12 cellular contexts compared by ENCODE assay signal in genomic region chr5:157354825-157355224, GRCh38.
A peak's percentile ranks its signal among the peaks of the same experiment; 100 is the strongest.
DNase-seq lines count a peak whose midpoint lies in the region; ATAC-seq, FAIRE-seq and TF ChIP-seq lines count a peak whose summit lies in the region.
"Had no signal": no experiment of that assay in that cellular context is flagged by ENCODE, and none has a peak within 500 bp of the region (broad histone marks: within the 10 kb centered on the region; RNA-seq: fewer than 3 reads in every experiment).

No MANE protein-coding gene starts in this region.

- ATAC-seq in HG02571 (IDR thresholded peaks at IDR 0.05; ENCODE audit: unreplicated experiment), result no peak
- ATAC-seq: lower lobe of right lung had no signal

- TF ChIP-seq CTCF in astrocyte (IDR thresholded peaks at IDR 0.05; ENCODE audit: insufficient read depth, low read depth, low read length), result peak; percentile 28

- DNase-seq in DMS 273 (lab: John Stamatoyannopoulos, UW; ENCODE audit: unreplicated experiment), result peak; percentile 7
- DNase-seq in DMS 273 treated with DMSO at 0.1 percent for 48 hours (lab: John Stamatoyannopoulos, UW), result no peak
- DNase-seq in HT-29 (ENCODE audit: low spot score), result peak; percentile 26
- DNase-seq in astrocyte (ENCODE audit: low read depth), result no peak
- DNase-seq in mesenchymal stem cell, result peak; percentile 15
- no peak for DNase-seq in anterior cingulate cortex (lab: John Stamatoyannopoulos, UW)
- DNase-seq in ureter (ENCODE audit: low spot score), result no peak
- DNase-seq: activated effector memory CD4-positive, alpha-beta T cell treated with Interleukin-2 at 50 U/mL for 16 hours; lower lobe of right lung; NCI-H2171 treated with DMSO at 0.1 percent for 48 hours had no signal

- no peaks in the 10 kb centered on the region for H3K27me3 ChIP-seq in astrocyte (ENCODE audit: insufficient read depth, low read length)
- no peaks in the 10 kb centered on the region for H3K27me3 ChIP-seq in mesenchymal stem cell (ENCODE audit: control insufficient read depth in 1 of 2, insufficient read depth in 1 of 2, low read length in 2 of 2)

- no peak overlapping the region for H3K4ac ChIP-seq in mesenchymal stem cell (ENCODE audit: low read depth in 1 of 2, low read length in 2 of 2)

- no peak overlapping the region for H4K91ac ChIP-seq in mesenchymal stem cell (ENCODE audit: low read length)

- H3K36me3 ChIP-seq in astrocyte (ENCODE audit: insufficient read depth, low read length), result no peaks in the 10 kb centered on the region
- H3K36me3 ChIP-seq in mesenchymal stem cell (ENCODE audit: control insufficient read depth in 1 of 2, insufficient read depth in 2 of 2, low read depth in 1 of 2, low read length in 2 of 2), result peaks cover 0 to 10% of the 10 kb centered on the region in 2 experiments

- H3K18ac ChIP-seq in mesenchymal stem cell (ENCODE audit: low read depth in 1 of 2, low read length in 2 of 2), result no peak overlapping the region

- peaks cover 14% of the 10 kb centered on the region for H3K36me3 Mint-ChIP-seq in astrocyte (ENCODE audit: low read depth, unreplicated experiment)

- H3K27ac Mint-ChIP-seq in astrocyte (ENCODE audit: unreplicated experiment), result no peak overlapping the region

- H3K9ac ChIP-seq in astrocyte (ENCODE audit: low read length) (no peak overlapping the region), mesenchymal stem cell (ENCODE audit: low read length) (no peak overlapping the region)

- no peak overlapping the region for H2BK5ac ChIP-seq in mesenchymal stem cell (ENCODE audit: low read depth, low read length, poor library complexity, severe bottlenecking)

- H3K79me2 ChIP-seq in astrocyte (ENCODE audit: insufficient read depth, low read length), result no peaks in the 10 kb centered on the region

- no peak overlapping the region for H2BK12ac ChIP-seq in mesenchymal stem cell (ENCODE audit: low read length in 2 of 2)

- no peaks in the 10 kb centered on the region for H3K27me3 Mint-ChIP-seq in astrocyte (ENCODE audit: low read depth, unreplicated experiment)

- no peak overlapping the region for H2AK5ac ChIP-seq in mesenchymal stem cell (ENCODE audit: low read length, severe bottlenecking)

- H3K14ac ChIP-seq in mesenchymal stem cell (ENCODE audit: low read length in 2 of 2), result no peak overlapping the region

- no peak overlapping the region for H3K27ac ChIP-seq in astrocyte (ENCODE audit: low read depth, low read length)
- H3K27ac ChIP-seq in mesenchymal stem cell (ENCODE audit: low read length, poor library complexity, severe bottlenecking), result no peak overlapping the region
- H3K27ac ChIP-seq: lower lobe of right lung had no signal

- no peak overlapping the region for H3K23ac ChIP-seq in mesenchymal stem cell (ENCODE audit: low read length in 2 of 2)

- peaks cover 3% of the 10 kb centered on the region for H3K4me1 Mint-ChIP-seq in astrocyte (ENCODE audit: low read depth, unreplicated experiment)

- no peaks in the 10 kb centered on the region for H3K79me1 ChIP-seq in mesenchymal stem cell (replicated peaks; ENCODE audit: low read length, poor library complexity, severe bottlenecking)

- H3K9me3 Mint-ChIP-seq in astrocyte (ENCODE audit: unreplicated experiment), result peaks cover 2% of the 10 kb centered on the region

- no peak overlapping the region for H4K8ac ChIP-seq in mesenchymal stem cell (ENCODE audit: low read length)

- WGBS in mesenchymal stem cell, result 60% methylated on average over 2 of the region's 4 CpGs

- H3K4me3 Mint-ChIP-seq in astrocyte (ENCODE audit: unreplicated experiment), result no peak overlapping the region

- H2BK15ac ChIP-seq in mesenchymal stem cell (ENCODE audit: low read depth, poor library complexity, severe bottlenecking), result no peak overlapping the region

- no peak overlapping the region for H3K4me3 ChIP-seq in astrocyte (ENCODE audit: insufficient read depth, low read depth, low read length)
- no peak overlapping the region for H3K4me3 ChIP-seq in mesenchymal stem cell (ENCODE audit: insufficient read depth in 1 of 2, low read depth in 1 of 2, low read length in 2 of 2)
- H3K4me3 ChIP-seq: lower lobe of right lung had no signal

- H3K4me1 ChIP-seq in astrocyte (ENCODE audit: insufficient read depth, low read length) (no peaks in the 10 kb centered on the region), mesenchymal stem cell (ENCODE audit: control insufficient read depth, insufficient read depth, low read depth, low read length) (no peaks in the 10 kb centered on the region)
- H3K4me1 ChIP-seq: lower lobe of right lung had no signal

- no peaks in the 10 kb centered on the region for H4K20me1 ChIP-seq in astrocyte (ENCODE audit: insufficient read depth, low read length)

- no peak for FAIRE-seq in astrocyte (lab: Jason Lieb, UNC)
- FAIRE-seq: A204.1 had no signal

- H2BK120ac ChIP-seq in mesenchymal stem cell (ENCODE audit: low read depth, low read length), result no peak overlapping the region

- no peak overlapping the region for H2AFZ ChIP-seq in astrocyte (ENCODE audit: low read depth, low read length)
- H2AFZ ChIP-seq in mesenchymal stem cell (ENCODE audit: low read depth, low read length), result no peak overlapping the region

- no peaks in the 10 kb centered on the region for H3K9me3 ChIP-seq in astrocyte (ENCODE audit: insufficient read depth, low read depth, low read length)
- H3K9me3 ChIP-seq in mesenchymal stem cell (ENCODE audit: control insufficient read depth, low read length), result no peaks in the 10 kb centered on the region
- H3K9me3 ChIP-seq: lower lobe of right lung had no signal

- no peak overlapping the region for H3K4me2 ChIP-seq in astrocyte (ENCODE audit: low read length)
- no peak overlapping the region for H3K4me2 ChIP-seq in mesenchymal stem cell (ENCODE audit: low read length, poor library complexity, severe bottlenecking)

Comparison
In these comparisons a context has a peak if more than half of its experiments do, and no peak if none do; other contexts are left out.
1. DNase-seq: peak in DMS 273 (single experiment), HT-29 (single experiment) and mesenchymal stem cell (single experiment); none in DMS 273 treated with DMSO at 0.1 percent for 48 hours (single experiment), astrocyte (single experiment), anterior cingulate cortex (0 of 58) and ureter (single experiment).